1 cellular context compared by ENCODE assay signal in the genomic region with DNA sequence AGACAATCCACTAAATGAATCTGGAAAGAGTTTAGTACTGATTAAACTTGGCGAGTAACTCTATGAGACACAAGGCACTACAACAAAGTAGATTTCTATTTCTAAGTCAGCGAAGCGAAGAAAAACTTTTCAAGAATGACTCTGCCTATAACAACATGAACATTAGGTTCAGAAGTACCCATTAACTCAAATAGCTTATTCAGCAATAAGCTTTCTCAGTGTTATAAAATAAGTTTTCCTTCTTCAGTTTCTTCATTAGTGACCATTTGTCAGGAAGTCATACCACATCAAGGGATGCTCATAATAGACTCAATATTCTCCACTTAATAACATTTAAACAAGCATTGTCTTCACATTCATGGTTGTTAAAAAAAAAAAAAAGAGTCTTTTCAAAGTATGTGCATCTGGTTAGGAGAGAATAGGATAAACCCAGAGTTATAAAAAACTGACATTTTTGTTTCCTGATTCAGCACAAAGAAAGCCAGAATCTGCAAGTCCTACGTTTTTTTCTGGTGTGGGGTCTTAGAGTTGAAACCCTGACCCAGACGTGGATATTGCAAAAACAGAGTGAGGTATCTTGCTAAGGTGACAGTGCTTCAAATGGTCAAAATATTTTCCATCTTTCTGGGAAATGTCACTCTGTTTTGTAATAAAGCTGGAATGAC.
A peak's percentile ranks its signal among the peaks of the same experiment; 100 is the strongest.
TF ChIP-seq lines count a peak whose summit lies in the region.

No MANE protein-coding gene starts in this region.

TF ChIP-seq in IMR-90, 13 proteins besides CTCF, POLR2A, EP300 and RAD21:
- TF ChIP-seq MAFK (IDR thresholded peaks at IDR 0.05; ENCODE audit: low read depth, low read length) = peak; percentile 78
- no peak for TF ChIP-seq RCOR1 (IDR thresholded peaks at IDR 0.05; ENCODE audit: insufficient replicate concordance, low read length)
